ENCODE assay signal across 18 cellular contexts in genomic region chr2:184302506-184302905, GRCh38.
DNase-seq lines count a peak whose midpoint lies in the region; ATAC-seq and TF ChIP-seq lines count a peak whose summit lies in the region.
"Had no signal": no experiment of that assay in that cellular context is flagged by ENCODE, and none has a peak within 500 bp of the region (broad histone marks: within the 10 kb centered on the region; RNA-seq: fewer than 3 reads in every experiment).

No MANE protein-coding gene starts in this region.

- TF ChIP-seq CTCF in choroid plexus epithelial cell (conservative IDR thresholded peaks at IDR 0.05; ENCODE audit: low read depth, low read length) (no peak), smooth muscle cell (IDR thresholded peaks at IDR 0.05; ENCODE audit: borderline replicate concordance, insufficient read depth, poor library complexity, severe bottlenecking) (no peak)

- H3K27me3 ChIP-seq in GM23248 (replicated peaks; ENCODE audit: insufficient read depth) (no peaks in the 10 kb centered on the region), smooth muscle cell (ENCODE audit: low read depth) (no peaks in the 10 kb centered on the region)
- H3K27me3 ChIP-seq: SJCRH30 had no signal

- peak; percentile 0 for DNase-seq in GM23248
- peak; percentile 7 for DNase-seq in RKO (ENCODE audit: low spot score)
- peak; percentile 7 for DNase-seq in choroid plexus epithelial cell (ENCODE audit: low read depth)
- DNase-seq in smooth muscle cell (lab: John Stamatoyannopoulos, UW; ENCODE audit: unreplicated experiment), result no peak
- no peak for DNase-seq in KBM-7
- no peak for DNase-seq in activated T-cell treated with anti-CD3 and anti-CD28 coated beads for 4 hours
- DNase-seq: ACHN, AML-193, DND-41, HFFc6, NCI-H1417 treated with DMSO at 0.1 percent for 48 hours, NCI-H187 treated with DMSO at 0.1 percent for 48 hours, NCI-H226, NCI-H524 treated with DMSO at 0.1 percent for 48 hours, PC-9, SJCRH30 had no signal

- in situ Hi-C loops in GM23248 (cut with MboI) (no loop called here), KBM-7 (cut with MboI; ENCODE audit: low pct_unique_long_range_greater_than_20kb, low sequenced_read_pairs) (no loop called here)

- no peak overlapping the region for H3K4me3 ChIP-seq in GM23248
- no peak overlapping the region for H3K4me3 ChIP-seq in choroid plexus epithelial cell (ENCODE audit: low read depth, low read length)
- H3K4me3 ChIP-seq in smooth muscle cell, result no peak overlapping the region
- H3K4me3 ChIP-seq: PC-9, SJCRH30 had no signal

- H3K4me1 ChIP-seq in GM23248 (ENCODE audit: insufficient read depth) (no peaks in the 10 kb centered on the region), smooth muscle cell (ENCODE audit: low read depth) (no peaks in the 10 kb centered on the region)
- H3K4me1 ChIP-seq: SJCRH30 had no signal

- no peaks in the 10 kb centered on the region for H3K9me2 ChIP-seq in GM23248 (ENCODE audit: insufficient read depth)

- no peak overlapping the region for H3K27ac ChIP-seq in GM23248
- no peak overlapping the region for H3K27ac ChIP-seq in smooth muscle cell (ENCODE audit: low read depth)
- H3K27ac ChIP-seq: C4-2B, PC-9, SJCRH30 had no signal

- H4K20me1 ChIP-seq in GM23248 (ENCODE audit: insufficient read depth) (no peaks in the 10 kb centered on the region), smooth muscle cell (ENCODE audit: low read depth) (no peaks in the 10 kb centered on the region)

- H3K4me2 ChIP-seq in GM23248 (ENCODE audit: unreplicated experiment), result no peak overlapping the region
- H3K4me2 ChIP-seq in smooth muscle cell, result no peak overlapping the region
- H3K4me2 ChIP-seq: PC-9 had no signal

- H3K9me3 ChIP-seq in GM23248 (ENCODE audit: low read depth) (no peaks in the 10 kb centered on the region), smooth muscle cell (replicated peaks; ENCODE audit: low read depth) (no peaks in the 10 kb centered on the region)
- H3K9me3 ChIP-seq: SJCRH30 had no signal

- H3F3A ChIP-seq in GM23248 (ENCODE audit: insufficient read depth) (no peaks in the 10 kb centered on the region), smooth muscle cell (ENCODE audit: low read depth) (no peaks in the 10 kb centered on the region)

- H2AFZ ChIP-seq in GM23248 (no peak overlapping the region), smooth muscle cell (ENCODE audit: low read depth) (peak overlapping the region; percentile 15)
- H2AFZ ChIP-seq: PC-9 had no signal

- no peak for ATAC-seq in GM21381 (IDR thresholded peaks at IDR 0.05; ENCODE audit: unreplicated experiment)

- no peaks in the 10 kb centered on the region for H3K36me3 ChIP-seq in GM23248 (ENCODE audit: low read depth)
- no peaks in the 10 kb centered on the region for H3K36me3 ChIP-seq in smooth muscle cell (ENCODE audit: low read depth)
- H3K36me3 ChIP-seq: SJCRH30 had no signal

- no peaks in the 10 kb centered on the region for H3K79me2 ChIP-seq in GM23248 (ENCODE audit: insufficient read depth)
- H3K79me2 ChIP-seq in smooth muscle cell (ENCODE audit: low read depth), result no peaks in the 10 kb centered on the region

- no peak overlapping the region for H3K9ac ChIP-seq in GM23248
- no peak overlapping the region for H3K9ac ChIP-seq in smooth muscle cell (ENCODE audit: low read depth)

Comparison
In these comparisons a context has a peak if more than half of its experiments do, and no peak if none do; other contexts are left out.
1. DNase-seq: peak in GM23248 (single experiment), RKO (single experiment) and choroid plexus epithelial cell (single experiment); none in smooth muscle cell (single experiment), KBM-7 (single experiment) and activated T-cell treated with anti-CD3 and anti-CD28 coated beads for 4 hours (single experiment).